ENCODE assay signal across 1 cellular context in genomic region chr3:62539762-62540161, GRCh38.
TF ChIP-seq lines count a peak whose summit lies in the region.

No MANE protein-coding gene starts in this region.

TF ChIP-seq in WTC11, 78 proteins besides CTCF, POLR2A, EP300 and RAD21 (continued from another document):
- no peak for TF ChIP-seq ARID4B (CRISPR knock-in tag; IDR thresholded peaks at IDR 0.05; ENCODE audit: borderline replicate concordance)
- TF ChIP-seq MAX (CRISPR knock-in tag; IDR thresholded peaks at IDR 0.05), result no peak
- TF ChIP-seq ZNF416 (CRISPR knock-in tag; IDR thresholded peaks at IDR 0.05), result no peak
- TF ChIP-seq ZNF263 (CRISPR knock-in tag; IDR thresholded peaks at IDR 0.05; ENCODE audit: low read depth), result no peak
TF ChIP-seq in WTC11: peak in this region for 0.
